Comparison of ENCODE assay signal across 24 cellular contexts in genomic region chr4:139503622-139504166, GRCh38. TPM values are rescaled to one million over a fixed set of nuclear protein-coding genes. Genes with fewer than 3 reads are reported as not detected.
DNase-seq lines count a peak whose midpoint lies in the region; ATAC-seq, FAIRE-seq and TF ChIP-seq lines count a peak whose summit lies in the region.
"Had no signal": no experiment of that assay in that cellular context is flagged by ENCODE, and none has a peak within 500 bp of the region (broad histone marks: within the 10 kb centered on the region; RNA-seq: fewer than 3 reads in every experiment).

No MANE protein-coding gene starts in this region.

- H3K4me2 ChIP-seq in GM12878 (ENCODE audit: control insufficient read depth, insufficient read depth): no peak overlapping the region
- H3K4me2 ChIP-seq: BLaER1 had no signal

- no peak for TF ChIP-seq EP300 in GM12878 (IDR thresholded peaks at IDR 0.05; ENCODE audit: borderline replicate concordance in 1 of 2, control insufficient read depth in 1 of 2, low read depth in 2 of 2, low read length in 2 of 2)

- H3K27ac ChIP-seq in HEK293 (ENCODE audit: extremely low read depth, low read depth, low read length) (no peak overlapping the region), GM12878 (ENCODE audit: control insufficient read depth, insufficient read depth) (no peak overlapping the region)
- H3K27ac ChIP-seq: 22Rv1, BLaER1, C4-2B, GM23248 had no signal

- no peaks in the 10 kb centered on the region for H3K4me1 Mint-ChIP-seq in stimulated activated naive B cell treated with anti-CD40 and anti-IgM and Interleukin-4, amounts not matched to agents 10 μg/mL and 1 μg/mL and 100 μg/mL, for 72 hours
- H3K4me1 Mint-ChIP-seq in natural killer cell treated with Interleukin-12 subunit alpha and Interleukin-12 subunit beta and Interleukin-15 and Interleukin-18, amount 100 ng/mL, for 72 hours (ENCODE audit: low read depth in 2 of 2): no peaks in the 10 kb centered on the region
- H3K4me1 Mint-ChIP-seq: B cell had no signal

- in situ Hi-C loops in GM12878 (cut with MboI): no loop called here

- ATAC-seq in GM12878: peak; percentile 70
- ATAC-seq in stimulated activated naive B cell treated with anti-CD40 and anti-IgM and Interleukin-4, amounts not matched to agents 10 μg/mL and 1 μg/mL and 100 μg/mL, for 72 hours (replicated peaks): peak; percentile 34 to 71
- ATAC-seq in natural killer cell treated with Interleukin-12 subunit alpha and Interleukin-12 subunit beta and Interleukin-15 and Interleukin-18, amount 100 ng/mL, for 72 hours: no peak
- ATAC-seq: CD8-positive, alpha-beta T cell had no signal

- no peak overlapping the region for H3K4me3 ChIP-seq in HEK293 (ENCODE audit: low read depth, low read length)
- no peak overlapping the region for H3K4me3 ChIP-seq in GM12878
- no peak overlapping the region for H3K4me3 ChIP-seq in MG63
- H3K4me3 ChIP-seq: BLaER1, GM23248 had no signal

- intact Hi-C loops in GM12878 (cut with micrococcal nuclease; ENCODE audit: unreplicated experiment): no loop called here

- H3K36me3 Mint-ChIP-seq in stimulated activated naive B cell treated with anti-CD40 and anti-IgM and Interleukin-4, amounts not matched to agents 10 μg/mL and 1 μg/mL and 100 μg/mL, for 72 hours: peaks cover 23 to 46% of the 10 kb centered on the region in 2 donors
- H3K36me3 Mint-ChIP-seq in natural killer cell treated with Interleukin-12 subunit alpha and Interleukin-12 subunit beta and Interleukin-15 and Interleukin-18, amount 100 ng/mL, for 72 hours: no peaks in the 10 kb centered on the region
- H3K36me3 Mint-ChIP-seq: CD8-positive, alpha-beta T cell had no signal

- H3K4me3 Mint-ChIP-seq in stimulated activated naive B cell treated with anti-CD40 and anti-IgM and Interleukin-4, amounts not matched to agents 10 μg/mL and 1 μg/mL and 100 μg/mL, for 72 hours: no peak overlapping the region
- H3K4me3 Mint-ChIP-seq in natural killer cell treated with Interleukin-12 subunit alpha and Interleukin-12 subunit beta and Interleukin-15 and Interleukin-18, amount 100 ng/mL, for 72 hours: no peak overlapping the region
- H3K4me3 Mint-ChIP-seq: B cell; CD4-positive, CD25-positive, alpha-beta regulatory T cell; CD8-positive, alpha-beta T cell had no signal

- no peaks in the 10 kb centered on the region for H4K20me1 ChIP-seq in GM12878 (ENCODE audit: control insufficient read depth, insufficient read depth)
- H4K20me1 ChIP-seq: BLaER1 had no signal

- no peak for FAIRE-seq in GM12878 (lab: Jason Lieb, UNC)
- FAIRE-seq: A204.1, GM12892, GM19239, H1 had no signal

- TF ChIP-seq RAD21 in GM12878 (IDR thresholded peaks at IDR 0.05; ENCODE audit: insufficient read depth, low read depth, low read length): no peak

- no peak overlapping the region for H2AFZ ChIP-seq in GM12878 (ENCODE audit: control insufficient read depth, low read depth, low read length)
- H2AFZ ChIP-seq: GM23248 had no signal

- CTCF ChIA-PET in HEK293 (lab: Yijun Ruan, JAX) (interaction anchor here (1.0 kb wide), 1 partner anchor 27 kb away, joined by 4 read pairs; no protein-coding TSS in a partner anchor), GM12878 (lab: Yijun Ruan, JAX) (interaction anchor here (0.6 to 2.8 kb wide), 3 partner anchors 26 to 143 kb away, joined by 3 to 22 read pairs (median 5); no protein-coding TSS in a partner anchor)

- no peaks in the 10 kb centered on the region for H3K27me3 Mint-ChIP-seq in stimulated activated naive B cell treated with anti-CD40 and anti-IgM and Interleukin-4, amounts not matched to agents 10 μg/mL and 1 μg/mL and 100 μg/mL, for 72 hours
- H3K27me3 Mint-ChIP-seq in natural killer cell treated with Interleukin-12 subunit alpha and Interleukin-12 subunit beta and Interleukin-15 and Interleukin-18, amount 100 ng/mL, for 72 hours: peaks cover 8 to 11% of the 10 kb centered on the region in 2 donors
- H3K27me3 Mint-ChIP-seq: B cell; CD4-positive, CD25-positive, alpha-beta regulatory T cell had no signal

- no TSS peak for BruUV-seq in GM12878 (replicated peaks; lab: Mats Ljungman, UMichigan)

- TF ChIP-seq POLR2A in GM12878 (IDR thresholded peaks at IDR 0.05; ENCODE audit: low read depth, low read length): no peak

- H3K9ac ChIP-seq in GM12878 (ENCODE audit: control insufficient read depth, insufficient read depth, low read length): no peak overlapping the region
- H3K9ac ChIP-seq: BLaER1, GM23248 had no signal

- no peak overlapping the region for H3K27ac Mint-ChIP-seq in stimulated activated naive B cell treated with anti-CD40 and anti-IgM and Interleukin-4, amounts not matched to agents 10 μg/mL and 1 μg/mL and 100 μg/mL, for 72 hours
- H3K27ac Mint-ChIP-seq in natural killer cell treated with Interleukin-12 subunit alpha and Interleukin-12 subunit beta and Interleukin-15 and Interleukin-18, amount 100 ng/mL, for 72 hours: no peak overlapping the region
- H3K27ac Mint-ChIP-seq: B cell; CD8-positive, alpha-beta T cell had no signal

- H3K9me3 ChIP-seq in HEK293 (ENCODE audit: control insufficient read depth, insufficient read depth, low read depth, low read length): no peaks in the 10 kb centered on the region
- no peaks in the 10 kb centered on the region for H3K9me3 ChIP-seq in GM12878 (replicated peaks; ENCODE audit: control insufficient read depth, insufficient read depth, low read length)
- H3K9me3 ChIP-seq in MG63: no peaks in the 10 kb centered on the region
- H3K9me3 ChIP-seq: BLaER1, Caco-2 had no signal

- H3K4me1 ChIP-seq in HEK293 (ENCODE audit: control insufficient read depth, insufficient read depth, low read length) (no peaks in the 10 kb centered on the region), GM12878 (ENCODE audit: control insufficient read depth, insufficient read depth, low read length) (no peaks in the 10 kb centered on the region)
- H3K4me1 ChIP-seq: BLaER1, Caco-2 had no signal

- H3K79me2 ChIP-seq in GM12878 (ENCODE audit: control insufficient read depth, insufficient read depth, low read length): no peaks in the 10 kb centered on the region

- DNase-seq in DMS 273 (lab: John Stamatoyannopoulos, UW; ENCODE audit: unreplicated experiment) (peak; percentile 3), DMS 273 treated with DMSO at 0.1 percent for 48 hours (lab: John Stamatoyannopoulos, UW) (no peak), GM12878 (ENCODE audit: low read depth, low spot score) (no peak), MG63 (no peak)
- no peak for DNase-seq in stimulated activated naive B cell treated with anti-CD40 and anti-IgM and Interleukin-4, amounts not matched to agents 10 μg/mL and 1 μg/mL and 100 μg/mL, for 72 hours
- DNase-seq in natural killer cell treated with Interleukin-12 subunit alpha and Interleukin-12 subunit beta and Interleukin-15 and Interleukin-18, amount 100 ng/mL, for 72 hours (ENCODE audit: low spot score): no peak
- DNase-seq: Caco-2; CD4-positive, CD25-positive, alpha-beta regulatory T cell; CD8-positive, alpha-beta T cell; DMS53; DMS79 treated with DMSO at 0.1 percent for 48 hours; GF-D8; GM23248; H7; HCEC 1CT had no signal

- SMC1A ChIA-PET in GM12878 (lab: Charles Lee; ENCODE audit: uncharacterized antibody, unreplicated experiment): interaction anchor here (1.1 to 1.3 kb wide), 3 partner anchors 11 to 88 kb away, joined by 3 to 7 read pairs (median 4); no protein-coding TSS in a partner anchor

- RAD21 ChIA-PET in GM12878 (lab: Charles Lee; ENCODE audit: unreplicated experiment): no interaction called here

- H3K9me3 Mint-ChIP-seq in stimulated activated naive B cell treated with anti-CD40 and anti-IgM and Interleukin-4, amounts not matched to agents 10 μg/mL and 1 μg/mL and 100 μg/mL, for 72 hours: peaks cover 0 to 3% of the 10 kb centered on the region in 2 donors
- H3K9me3 Mint-ChIP-seq in natural killer cell treated with Interleukin-12 subunit alpha and Interleukin-12 subunit beta and Interleukin-15 and Interleukin-18, amount 100 ng/mL, for 72 hours: no peaks in the 10 kb centered on the region

- no peak for TF ChIP-seq CTCF in HEK293 (tag by site-specific recombination; IDR thresholded peaks at IDR 0.05)
- TF ChIP-seq CTCF in GM12878 (IDR thresholded peaks at IDR 0.05 in 2 of 3, conservative IDR thresholded peaks at IDR 0.05 in 1 of 3; ENCODE audit: control insufficient read depth in 2 of 3, extremely low read depth in 1 of 3, insufficient read depth in 1 of 3, low read depth in 3 of 3, low read length in 3 of 3): no peak

- no peaks in the 10 kb centered on the region for H3K27me3 ChIP-seq in GM12878 (replicated peaks in 1 of 2; ENCODE audit: control insufficient read depth in 2 of 2, insufficient read depth in 2 of 2, low read length in 1 of 2)
- no peaks in the 10 kb centered on the region for H3K27me3 ChIP-seq in MG63
- H3K27me3 ChIP-seq: BLaER1 had no signal

- H3K36me3 ChIP-seq in HEK293 (ENCODE audit: control insufficient read depth in 2 of 2, insufficient read depth in 1 of 2, low read length in 2 of 2): peaks cover 0 to 22% of the 10 kb centered on the region in 2 experiments; a peak in 1 of 3 replicates
- no peaks in the 10 kb centered on the region for H3K36me3 ChIP-seq in GM12878 (ENCODE audit: control insufficient read depth in 2 of 2, insufficient read depth in 2 of 2, low read length in 1 of 2)
- no peaks in the 10 kb centered on the region for H3K36me3 ChIP-seq in MG63

- POLR2A ChIA-PET in HEK293 (lab: Yijun Ruan, JAX) (no interaction called here), GM12878 (lab: Charles Lee) (interaction anchor here (0.6 kb wide), 1 partner anchor 10 kb away, joined by 3 read pairs; no protein-coding TSS in a partner anchor)

RNA-seq across cellular contexts. Expression of gene RAB33B, which starts 49.8 kb away (rescaled TPM):
- 10.5 and 11.6 TPM in 2 replicates for total RNA-seq in GM12878 (2013; cell fraction: nucleolus; rRNA removed)
- total RNA-seq in GM12878 (2014; rRNA removed) (7.8 and 9.0 TPM in 2 replicates), GM12878 (2014; rRNA removed; fragmentation: Illumina TruSeq; extraction: Trizol) (7.5 and 7.8 TPM in 2 replicates), GM12878 (2021) (6.0 and 6.1 TPM in 2 replicates)
- 2.8 TPM for polyA plus RNA-seq in GM12878 (2011; ENCODE audit: low read depth)
- polyA plus RNA-seq in GM12878 (2011; rRNA removed) (8.5 and 12.6 TPM in 2 replicates), GM12878 (2014; fragmentation: Illumina TruSeq; extraction: Trizol) (5.9 and 6.2 TPM in 2 replicates), GM12878 (2014; fragmentation: Nextera tagmentation; extraction: Ambion mirVana) (10 to 100 TPM in 1 of 2 experiments, 1 to 10 TPM in 1; 3.2 to 10.7 TPM), GM12878 (2014; rRNA removed) (4.3 and 5.0 TPM in 2 replicates), GM12878 (2016; fragmentation: Nextera tagmentation; extraction: Ambion mirVana) (1 to 10 TPM; 7.2 to 7.9 TPM)
- 4.9 and 5.7 TPM in 2 replicates for polyA plus RNA-seq in GM12878 (2011; cell fraction: cytosol; rRNA removed)
- polyA plus RNA-seq in GM12878 (2011; cell fraction: nucleus; rRNA removed): 3.1 and 3.9 TPM in 2 replicates
- 4.5 and 5.2 TPM in 2 replicates for polyA plus RNA-seq in GM12878 (2012)
- 10.2 and 11.6 TPM in 2 replicates for polyA minus RNA-seq in GM12878 (2011; rRNA and poly(A)+ RNA removed)
- 4.9 and 5.7 TPM in 2 replicates for polyA minus RNA-seq in GM12878 (2011; cell fraction: cytosol; rRNA and poly(A)+ RNA removed)
- 3.5 and 5.6 TPM in 2 replicates for polyA minus RNA-seq in GM12878 (2011; cell fraction: nucleus; rRNA and poly(A)+ RNA removed)
- 5.1 and 6.1 TPM in 2 replicates for total RNA-seq in MG63 (2014; rRNA removed; shearing (Covaris generic); ENCODE audit: low replicate concordance)
- total RNA-seq in natural killer cell treated with Interleukin-12 subunit alpha and Interleukin-12 subunit beta and Interleukin-15 and Interleukin-18, amount 100 ng/mL, for 72 hours: 10 to 100 TPM in 1 of 2 donors, 1 to 10 TPM in 1; 6.8 to 10.0 TPM

RNA-seq across cellular contexts. Expression of gene SETD7, which starts 52.3 kb away (rescaled TPM):
- total RNA-seq in GM12878 (2013; cell fraction: nucleolus; rRNA removed): 0.27 and 0.35 TPM in 2 replicates
- total RNA-seq in GM12878 (2014; rRNA removed) (0.34 and 0.82 TPM in 2 replicates), GM12878 (2014; rRNA removed; fragmentation: Illumina TruSeq; extraction: Trizol) (0.51 and 0.58 TPM in 2 replicates), GM12878 (2021) (0.35 and 0.59 TPM in 2 replicates)
- 0.56 TPM for polyA plus RNA-seq in GM12878 (2011; ENCODE audit: low read depth)
- polyA plus RNA-seq in GM12878 (2011; rRNA removed) (0.05 and 0.09 TPM in 2 replicates), GM12878 (2014; fragmentation: Illumina TruSeq; extraction: Trizol) (0.51 and 0.70 TPM in 2 replicates), GM12878 (2014; fragmentation: Nextera tagmentation; extraction: Ambion mirVana) (under 1 TPM; 0.03 to 0.16 TPM), GM12878 (2014; rRNA removed) (0.36 and 0.57 TPM in 2 replicates), GM12878 (2016; fragmentation: Nextera tagmentation; extraction: Ambion mirVana) (under 1 TPM; 0.67 to 0.82 TPM)
- 0.01 TPM in 1 of 2 replicates, not detected in the other for polyA plus RNA-seq in GM12878 (2011; cell fraction: cytosol; rRNA removed)
- 0.01 TPM in 1 of 2 replicates, not detected in the other for polyA plus RNA-seq in GM12878 (2011; cell fraction: nucleus; rRNA removed)
- polyA plus RNA-seq in GM12878 (2012): 0.73 and 1.0 TPM in 2 replicates
- 0.05 TPM in 1 of 2 replicates, not detected in the other for polyA minus RNA-seq in GM12878 (2011; rRNA and poly(A)+ RNA removed)
- polyA minus RNA-seq in GM12878 (2011; cell fraction: cytosol; rRNA and poly(A)+ RNA removed): 0.21 TPM in 1 of 2 replicates, not detected in the other
- 0.86 TPM in 1 of 2 replicates, not detected in the other for polyA minus RNA-seq in GM12878 (2011; cell fraction: nucleus; rRNA and poly(A)+ RNA removed)
- total RNA-seq in MG63 (2014; rRNA removed; shearing (Covaris generic); ENCODE audit: low replicate concordance): 23.0 and 28.2 TPM in 2 replicates
- total RNA-seq in natural killer cell treated with Interleukin-12 subunit alpha and Interleukin-12 subunit beta and Interleukin-15 and Interleukin-18, amount 100 ng/mL, for 72 hours: 10 to 100 TPM in 1 of 2 donors, 1 to 10 TPM in 1; 5.7 to 10.1 TPM

Comparison
In these comparisons a context has a peak if more than half of its experiments do, and no peak if none do; other contexts are left out.
1. ATAC-seq: peak in GM12878 (single experiment) and stimulated activated naive B cell treated with anti-CD40 and anti-IgM and Interleukin-4, amounts not matched to agents 10 μg/mL and 1 μg/mL and 100 μg/mL, for 72 hours (2 of 2); none in natural killer cell treated with Interleukin-12 subunit alpha and Interleukin-12 subunit beta and Interleukin-15 and Interleukin-18, amount 100 ng/mL, for 72 hours (0 of 2).